Comparison of ENCODE assay signal across 9 cellular contexts in genomic region chr9:16213781-16214515, GRCh38.
DNase-seq lines count a peak whose midpoint lies in the region; ATAC-seq, FAIRE-seq and TF ChIP-seq lines count a peak whose summit lies in the region.
"Had no signal": no experiment of that assay in that cellular context is flagged by ENCODE, and none has a peak within 500 bp of the region (broad histone marks: within the 10 kb centered on the region; RNA-seq: fewer than 3 reads in every experiment).

No MANE protein-coding gene starts in this region.

- in situ Hi-C loops in astrocyte of the spinal cord (cut with HindIII; ENCODE audit: low sequenced_read_pairs), result no loop called here

- H3K27ac Mint-ChIP-seq in activated CD4-positive, alpha-beta memory T cell treated with anti-CD3 and anti-CD28 coated beads for 36 hours, result no peak overlapping the region

- DNase-seq in H54 (ENCODE audit: insufficient read length, low spot score), result peak; percentile 66
- DNase-seq in astrocyte of the spinal cord (ENCODE audit: low read depth, low spot score), result peak; percentile 99
- peak; percentile 25 for DNase-seq in hepatocyte (ENCODE audit: low spot score)
- no peak for DNase-seq in activated CD4-positive, alpha-beta memory T cell treated with anti-CD3 and anti-CD28 coated beads for 36 hours
- no peak for DNase-seq in anterior cingulate cortex (lab: John Stamatoyannopoulos, UW)
- DNase-seq in cortex of kidney (lab: John Stamatoyannopoulos, UW), result no peak
- DNase-seq: stimulated activated CD8-positive, alpha-beta memory T cell treated with anti-CD3 and anti-CD28 coated beads, Interleukin-4, amount 100 ng/mL, for 48 hours had no signal

- WGBS in hepatocyte (ENCODE audit: low lambda C conversion rate, missing lambda C conversion rate), result 85% methylated on average over 6 of the region's 6 CpGs

- CTCF ChIA-PET in activated CD4-positive, alpha-beta memory T cell treated with anti-CD3 and anti-CD28 coated beads for 36 hours (lab: Charles Lee), result no interaction called here

- H3K36me3 Mint-ChIP-seq in activated CD4-positive, alpha-beta memory T cell treated with anti-CD3 and anti-CD28 coated beads for 36 hours, result no peaks in the 10 kb centered on the region

- H3K4me3 ChIP-seq in astrocyte of the spinal cord (ENCODE audit: low read depth, low read length) (no peak overlapping the region), hepatocyte (no peak overlapping the region), skeletal muscle tissue (ENCODE audit: low read length in 3 of 3) (no peak overlapping the region)

- H3K9me3 ChIP-seq in hepatocyte (ENCODE audit: low read depth), result no peaks in the 10 kb centered on the region
- no peaks in the 10 kb centered on the region for H3K9me3 ChIP-seq in skeletal muscle tissue (ENCODE audit: control insufficient read depth in 3 of 3, low read length in 3 of 3)

- H3K27me3 ChIP-seq in hepatocyte, result no peaks in the 10 kb centered on the region
- peaks cover 0 to 2% (median 0%) of the 10 kb centered on the region in 3 donors for H3K27me3 ChIP-seq in skeletal muscle tissue (ENCODE audit: control insufficient read depth in 3 of 3, insufficient read depth in 3 of 3, low read length in 3 of 3)

- no peaks in the 10 kb centered on the region for H3K79me2 ChIP-seq in hepatocyte

- no peak overlapping the region for H2AFZ ChIP-seq in hepatocyte

- TF ChIP-seq POLR2A in H54 (IDR thresholded peaks at IDR 0.05; ENCODE audit: low read depth, low read length), result no peak

- H3K27ac ChIP-seq in hepatocyte (peak overlapping the region; percentile 64), skeletal muscle tissue (ENCODE audit: low read depth, low read length) (no peak overlapping the region)

- no peaks in the 10 kb centered on the region for H3K9me3 Mint-ChIP-seq in activated CD4-positive, alpha-beta memory T cell treated with anti-CD3 and anti-CD28 coated beads for 36 hours

- peak; percentile 98 for FAIRE-seq in H54 (lab: Jason Lieb, UNC)

- TF ChIP-seq CTCF in astrocyte of the spinal cord (IDR thresholded peaks at IDR 0.05; ENCODE audit: low read depth, low read length) (no peak), hepatocyte (IDR thresholded peaks at IDR 0.05; ENCODE audit: poor library complexity) (no peak)

- POLR2A ChIA-PET in activated CD4-positive, alpha-beta memory T cell treated with anti-CD3 and anti-CD28 coated beads for 36 hours (lab: Charles Lee), result no interaction called here

- no peaks in the 10 kb centered on the region for H3K27me3 Mint-ChIP-seq in activated CD4-positive, alpha-beta memory T cell treated with anti-CD3 and anti-CD28 coated beads for 36 hours

- no peaks in the 10 kb centered on the region for H4K20me1 ChIP-seq in hepatocyte (ENCODE audit: insufficient read depth, poor library complexity, severe bottlenecking)

- no peak overlapping the region for H3K4me2 ChIP-seq in hepatocyte

- H3K36me3 ChIP-seq in hepatocyte (replicated peaks; ENCODE audit: insufficient read depth, low read depth) (no peaks in the 10 kb centered on the region), skeletal muscle tissue (ENCODE audit: control insufficient read depth in 3 of 3, insufficient read depth in 3 of 3, low read length in 3 of 3) (no peaks in the 10 kb centered on the region)

- peak overlapping the region in 2 of 3 donors; percentile 1 to 3 for H3K9ac ChIP-seq in skeletal muscle tissue (ENCODE audit: low read depth in 1 of 3, low read length in 3 of 3)

- no peak overlapping the region for H3K4me3 Mint-ChIP-seq in activated CD4-positive, alpha-beta memory T cell treated with anti-CD3 and anti-CD28 coated beads for 36 hours

- no peaks in the 10 kb centered on the region for H3K9me2 ChIP-seq in hepatocyte (replicated peaks; ENCODE audit: insufficient read depth)

- H3K4me1 Mint-ChIP-seq in activated CD4-positive, alpha-beta memory T cell treated with anti-CD3 and anti-CD28 coated beads for 36 hours (ENCODE audit: low read depth), result no peaks in the 10 kb centered on the region

- H3K4me1 ChIP-seq in hepatocyte (ENCODE audit: insufficient read depth) (no peaks in the 10 kb centered on the region), skeletal muscle tissue (ENCODE audit: control insufficient read depth in 3 of 3, insufficient read depth in 3 of 3, low read length in 3 of 3) (peaks cover 7 to 13% (median 12%) of the 10 kb centered on the region in 3 donors)

- ATAC-seq in HG03439 (IDR thresholded peaks at IDR 0.05; ENCODE audit: unreplicated experiment), result no peak

- intact Hi-C loops in activated CD4-positive, alpha-beta memory T cell treated with anti-CD3 and anti-CD28 coated beads for 36 hours (cut with micrococcal nuclease), result no loop called here

Comparison
In these comparisons a context has a peak if more than half of its experiments do, and no peak if none do; other contexts are left out.
1. DNase-seq: peak in H54 (single experiment), astrocyte of the spinal cord (single experiment) and hepatocyte (single experiment); none in activated CD4-positive, alpha-beta memory T cell treated with anti-CD3 and anti-CD28 coated beads for 36 hours (single experiment), anterior cingulate cortex (0 of 58) and cortex of kidney (single experiment).